In genomic region chr6:125104425-125104824, GRCh38 we compare ENCODE assay signal across 10 cellular contexts. TPM values are rescaled to one million over a fixed set of nuclear protein-coding genes. Genes with fewer than 3 reads are reported as not detected.
A peak's percentile ranks its signal among the peaks of the same experiment; 100 is the strongest.
DNase-seq lines count a peak whose midpoint lies in the region; ATAC-seq and TF ChIP-seq lines count a peak whose summit lies in the region.
"Had no signal": no experiment of that assay in that cellular context is flagged by ENCODE, and none has a peak within 500 bp of the region (broad histone marks: within the 10 kb centered on the region; RNA-seq: fewer than 3 reads in every experiment).

No MANE protein-coding gene starts in this region.

- intact Hi-C loops in body of pancreas (cut with DNase I), result no loop called here

- no peak overlapping the region for H4K91ac ChIP-seq in neuronal stem cell (ENCODE audit: low read depth, low read length, poor library complexity)

- H2AFZ ChIP-seq in neuronal stem cell (ENCODE audit: low read length), result peak overlapping the region; percentile 81

- H3K9me3 Mint-ChIP-seq in endothelial cell (ENCODE audit: unreplicated experiment), result no peaks in the 10 kb centered on the region

- H3K4me3 ChIP-seq in neuronal stem cell (ENCODE audit: low read length in 2 of 2) (no peak overlapping the region), body of pancreas (no peak overlapping the region)

- H3K4me1 Mint-ChIP-seq in endothelial cell (ENCODE audit: unreplicated experiment), result peaks cover 39% of the 10 kb centered on the region

- TF ChIP-seq POLR2A in body of pancreas (IDR thresholded peaks at IDR 0.05), result no peak

- no peak overlapping the region for H3K4me2 ChIP-seq in neuronal stem cell (ENCODE audit: insufficient read depth, low read length, poor library complexity, severe bottlenecking)

- no peak overlapping the region for H2BK5ac ChIP-seq in neuronal stem cell (ENCODE audit: low read length)

- H3K4me3 Mint-ChIP-seq in endothelial cell (ENCODE audit: unreplicated experiment), result no peak overlapping the region

- H3K36me3 Mint-ChIP-seq in endothelial cell (ENCODE audit: low read depth, unreplicated experiment), result no peaks in the 10 kb centered on the region

- peaks cover 0 to 3% of the 10 kb centered on the region in 2 donors for H3K9me3 ChIP-seq in neuronal stem cell (replicated peaks in 1 of 2; ENCODE audit: control insufficient read depth in 2 of 2, insufficient read depth in 1 of 2, low read depth in 1 of 2, low read length in 2 of 2)
- H3K9me3 ChIP-seq in body of pancreas, result no peaks in the 10 kb centered on the region

- no peak for TF ChIP-seq CTCF in endothelial cell (IDR thresholded peaks at IDR 0.05; ENCODE audit: unreplicated experiment)
- no peak for TF ChIP-seq CTCF in body of pancreas (IDR thresholded peaks at IDR 0.05)

- no peak overlapping the region for H4K8ac ChIP-seq in neuronal stem cell (ENCODE audit: low read depth, low read length)

- ATAC-seq in GM18909 (IDR thresholded peaks at IDR 0.05; ENCODE audit: poor library complexity, unreplicated experiment) (no peak), body of pancreas (no peak)
- ATAC-seq: Right ventricle myocardium inferior had no signal

- no peak overlapping the region for H3K14ac ChIP-seq in neuronal stem cell (ENCODE audit: low read length)

- no peak overlapping the region for H3K18ac ChIP-seq in neuronal stem cell (ENCODE audit: low read length)

- no peaks in the 10 kb centered on the region for H3K79me1 ChIP-seq in neuronal stem cell (ENCODE audit: low read depth, low read length)

- H3K27ac Mint-ChIP-seq in endothelial cell (ENCODE audit: unreplicated experiment), result peak overlapping the region; percentile 67

- H3K27ac ChIP-seq in neuronal stem cell (replicated peaks; ENCODE audit: low read length) (peak overlapping the region; percentile 69), body of pancreas (no peak overlapping the region)

- H2AK5ac ChIP-seq in neuronal stem cell (ENCODE audit: low read depth, low read length), result no peak overlapping the region

- H3K36me3 ChIP-seq in neuronal stem cell (replicated peaks in 1 of 2; ENCODE audit: control insufficient read depth in 2 of 2, insufficient read depth in 2 of 2, low read length in 2 of 2) (no peaks in the 10 kb centered on the region), body of pancreas (replicated peaks in 1 of 2; ENCODE audit: insufficient read depth in 1 of 2, low read depth in 2 of 2) (no peaks in the 10 kb centered on the region)

- no peak overlapping the region for H3K9ac ChIP-seq in neuronal stem cell (ENCODE audit: low read depth, low read length, poor library complexity)

- H2BK12ac ChIP-seq in neuronal stem cell (ENCODE audit: low read length), result no peak overlapping the region

- DNase-seq in ELF-1 (ENCODE audit: low read depth, low spot score), result peak; percentile 81
- peak; percentile 41 for DNase-seq in NCI-H774 (lab: John Stamatoyannopoulos, UW)
- no peak for DNase-seq in endothelial cell (ENCODE audit: low spot score)
- peak; percentile 48 for DNase-seq in neuronal stem cell (ENCODE audit: low spot score)
- no peak for DNase-seq in NCI-H2196 (lab: John Stamatoyannopoulos, UW; ENCODE audit: unreplicated experiment)
- DNase-seq in LoVo (ENCODE audit: low spot score), result no peak
- no peak for DNase-seq in body of pancreas
- DNase-seq: DMS79 treated with DMSO at 0.1 percent for 48 hours had no signal

- H3K27me3 ChIP-seq in neuronal stem cell (ENCODE audit: control insufficient read depth in 3 of 3, insufficient read depth in 3 of 3, low read depth in 1 of 3, low read length in 3 of 3) (no peaks in the 10 kb centered on the region), body of pancreas (no peaks in the 10 kb centered on the region)

- H3K23ac ChIP-seq in neuronal stem cell (ENCODE audit: low read depth, low read length, poor library complexity), result no peak overlapping the region

- no peaks in the 10 kb centered on the region for H3K27me3 Mint-ChIP-seq in endothelial cell (ENCODE audit: unreplicated experiment)

- no peak overlapping the region for H2BK120ac ChIP-seq in neuronal stem cell (ENCODE audit: low read depth, low read length)

- WGBS in neuronal stem cell (ENCODE audit: extremely low coverage in 2 of 2, insufficient read length in 2 of 2, insufficient replicate concordance in 1 of 2), 2 donors, result no CpG with 5 or more reads among the region's 4 CpGs
- 67 to 68% methylated on average over 4 of the region's 4 CpGs for WGBS in body of pancreas, 2 donors

- no peak overlapping the region for H2BK15ac ChIP-seq in neuronal stem cell (ENCODE audit: low read length)

- H3K4ac ChIP-seq in neuronal stem cell (ENCODE audit: low read length), result no peak overlapping the region

- H3K4me1 ChIP-seq in neuronal stem cell (ENCODE audit: control insufficient read depth in 2 of 2, insufficient read depth in 1 of 2, low read depth in 1 of 2, low read length in 2 of 2) (peaks cover 9 to 15% of the 10 kb centered on the region in 2 donors), body of pancreas (peaks cover 4% of the 10 kb centered on the region)

RNA-seq across cellular contexts. Expression of gene TPD52L1, which starts 49.1 kb away (rescaled TPM):
- total RNA-seq in endothelial cell (ENCODE audit: unreplicated experiment), result 118 TPM
- polyA plus RNA-seq in neuronal stem cell (2013, experiment 1 of 2), result 3.0 TPM
- 3.4 TPM for polyA plus RNA-seq in neuronal stem cell (2013, experiment 2 of 2)
- 100 to 1,000 TPM in 1 of 2 donors, 10 to 100 TPM in 1; 33.3 to 101 TPM for total RNA-seq in body of pancreas

Comparison
In these comparisons a context has a peak if more than half of its experiments do, and no peak if none do; other contexts are left out.
1. DNase-seq: peak in ELF-1 (single experiment), NCI-H774 (single experiment) and neuronal stem cell (single experiment); none in endothelial cell (single experiment), NCI-H2196 (single experiment), LoVo (single experiment) and body of pancreas (0 of 4).